In genomic region chr4:151015458-151016344, GRCh38 we compare ENCODE assay signal across 1 cellular context.
TF ChIP-seq lines count a peak whose summit lies in the region.

No MANE protein-coding gene starts in this region.

TF ChIP-seq in HepG2, 621 proteins besides CTCF, POLR2A, EP300 and RAD21 (continued from another document and continues in another):
- TF ChIP-seq HNF1B (CRISPR knock-in tag; IDR thresholded peaks at IDR 0.05) (no peak), KDM2A (CRISPR knock-in tag; IDR thresholded peaks at IDR 0.05; ENCODE audit: borderline replicate concordance, low read depth) (peak; percentile 41; the same call in 1 of the 2 replicates), ZC3H4 (CRISPR knock-in tag; IDR thresholded peaks at IDR 0.05; ENCODE audit: borderline replicate concordance) (no peak; the same call in 1 of the 2 replicates), RNF2 (conservative IDR thresholded peaks at IDR 0.05; ENCODE audit: low read depth) (peak; percentile 36; the same call in 1 of the 2 replicates), ZNF430 (CRISPR knock-in tag; IDR thresholded peaks at IDR 0.05) (peak; percentile 48; the same call in 1 of the 2 replicates), ZFP62 (CRISPR knock-in tag; IDR thresholded peaks at IDR 0.05) (no peak), BRD4 (CRISPR knock-in tag; IDR thresholded peaks at IDR 0.05) (0 out of 2 replicates have a peak, but pooled peaks have one; percentile 52), ZNF414 (CRISPR knock-in tag; IDR thresholded peaks at IDR 0.05) (no peak), TERF1 (CRISPR knock-in tag; IDR thresholded peaks at IDR 0.05) (peak; percentile 52; the same call in 1 of the 2 replicates), KLF6 (CRISPR knock-in tag; IDR thresholded peaks at IDR 0.05) (peak; percentile 43), KMT2A (CRISPR knock-in tag; IDR thresholded peaks at IDR 0.05) (peak; percentile 62; the same call in 1 of the 2 replicates), KLF13 (CRISPR knock-in tag; IDR thresholded peaks at IDR 0.05) (no peak), ZBTB39 (CRISPR knock-in tag; IDR thresholded peaks at IDR 0.05) (no peak), HNRNPUL1 (IDR thresholded peaks at IDR 0.05; ENCODE audit: low read depth, low read length) (no peak), E2F1 (CRISPR knock-in tag; IDR thresholded peaks at IDR 0.05) (no peak), ZNF432 (CRISPR knock-in tag; IDR thresholded peaks at IDR 0.05; ENCODE audit: borderline replicate concordance) (no peak), ZNF781 (CRISPR knock-in tag; IDR thresholded peaks at IDR 0.05; ENCODE audit: borderline replicate concordance, not compliant biosample characterization) (no peak), ZNF280D (CRISPR knock-in tag; IDR thresholded peaks at IDR 0.05) (no peak), ZBTB20 (CRISPR knock-in tag; IDR thresholded peaks at IDR 0.05; ENCODE audit: borderline replicate concordance, low read depth) (no peak), JARID2 (CRISPR knock-in tag; IDR thresholded peaks at IDR 0.05; ENCODE audit: insufficient replicate concordance) (no peak), ZNF652 (CRISPR knock-in tag; IDR thresholded peaks at IDR 0.05; ENCODE audit: borderline replicate concordance, low read depth) (no peak), ZNF274 (CRISPR knock-in tag; IDR thresholded peaks at IDR 0.05) (no peak; the same call in 1 of the 2 replicates), PHF8 (CRISPR knock-in tag; IDR thresholded peaks at IDR 0.05) (peak; percentile 94), KLF11 (CRISPR knock-in tag; IDR thresholded peaks at IDR 0.05) (no peak), NFYB (CRISPR knock-in tag; IDR thresholded peaks at IDR 0.05) (peak; percentile 43; the same call in 1 of the 2 replicates), CREB1 (IDR thresholded peaks at IDR 0.05) (peak; percentile 25; the same call in 1 of the 2 replicates), CREB1 (CRISPR knock-in tag; IDR thresholded peaks at IDR 0.05) (peak; percentile 45; the same call in 1 of the 2 replicates), KIAA2018 (CRISPR knock-in tag; IDR thresholded peaks at IDR 0.05; ENCODE audit: borderline replicate concordance) (no peak), PCBP2 (optimal IDR thresholded peaks at IDR 0.05; ENCODE audit: low read depth, low read length, poor library complexity, severe bottlenecking) (no peak), ZBTB10 (CRISPR knock-in tag; IDR thresholded peaks at IDR 0.05; ENCODE audit: borderline replicate concordance) (no peak), THAP11 (CRISPR knock-in tag; IDR thresholded peaks at IDR 0.05) (peak; percentile 39; the same call in 1 of the 2 replicates), ZNF20 (CRISPR knock-in tag; IDR thresholded peaks at IDR 0.05) (no peak), MBNL3 (CRISPR knock-in tag; conservative IDR thresholded peaks at IDR 0.05) (no peak), HINFP (CRISPR knock-in tag; IDR thresholded peaks at IDR 0.05; ENCODE audit: low read depth) (no peak; the same call in 1 of the 2 replicates), MYC (CRISPR knock-in tag; IDR thresholded peaks at IDR 0.05; ENCODE audit: borderline replicate concordance) (peak; percentile 84; the same call in 1 of the 2 replicates)
